18 cellular contexts compared by ENCODE assay signal in genomic region chr6:92380803-92381601, GRCh38.
"Had no signal": no experiment of that assay in that cellular context is flagged by ENCODE, and none has a peak within 500 bp of the region (broad histone marks: within the 10 kb centered on the region; RNA-seq: fewer than 3 reads in every experiment).

No MANE protein-coding gene starts in this region.

- DNase-seq: activated CD4-positive, alpha-beta memory T cell treated with anti-CD3 and anti-CD28 coated beads for 36 hours; activated CD4-positive, alpha-beta T cell treated with anti-CD3 and anti-CD28 coated beads for 36 hours; activated T-cell treated with anti-CD3 and anti-CD28 coated beads for 4 hours; cerebellar nuclear complex; effector CD4-positive, alpha-beta T cell; esophagus squamous epithelium; immature natural killer cell; kidney glomerular epithelial cell; left ventricle myocardium inferior; mammary epithelial cell; nephron progenitor cell; nucleus accumbens; retina; stimulated activated naive B cell treated with anti-CD40 and anti-IgM and Interleukin-4, amounts not matched to agents 10 μg/mL and 1 μg/mL and 100 μg/mL, for 72 hours; upper lobe of right lung had no signal

- H3K27ac ChIP-seq: esophagus squamous epithelium, left ventricle myocardium inferior, thoracic aorta, upper lobe of right lung had no signal

- H3K27me3 ChIP-seq: esophagus squamous epithelium, upper lobe of right lung had no signal

- H3K4me1 Mint-ChIP-seq: activated CD4-positive, alpha-beta T cell treated with anti-CD3 and anti-CD28 coated beads for 36 hours; immature natural killer cell; nephron progenitor cell; stimulated activated naive B cell treated with anti-CD40 and anti-IgM and Interleukin-4, amounts not matched to agents 10 μg/mL and 1 μg/mL and 100 μg/mL, for 72 hours; WTC11 had no signal

- H3K36me3 Mint-ChIP-seq: activated CD4-positive, alpha-beta memory T cell treated with anti-CD3 and anti-CD28 coated beads for 36 hours; activated naive CD8-positive, alpha-beta T cell; immature natural killer cell; stimulated activated naive B cell treated with anti-CD40 and anti-IgM and Interleukin-4, amounts not matched to agents 10 μg/mL and 1 μg/mL and 100 μg/mL, for 72 hours; WTC11 had no signal

- H3K36me3 ChIP-seq: esophagus squamous epithelium, left ventricle myocardium inferior, thoracic aorta, upper lobe of right lung had no signal

- H3K4me3 Mint-ChIP-seq: activated CD4-positive, alpha-beta memory T cell treated with anti-CD3 and anti-CD28 coated beads for 36 hours; activated CD4-positive, alpha-beta T cell treated with anti-CD3 and anti-CD28 coated beads for 36 hours; activated naive CD8-positive, alpha-beta T cell; immature natural killer cell; nephron progenitor cell; stimulated activated naive B cell treated with anti-CD40 and anti-IgM and Interleukin-4, amounts not matched to agents 10 μg/mL and 1 μg/mL and 100 μg/mL, for 72 hours; WTC11 had no signal

- H3K9me3 ChIP-seq: esophagus squamous epithelium, left ventricle myocardium inferior, thoracic aorta, upper lobe of right lung had no signal

- H3K4me3 ChIP-seq: esophagus squamous epithelium, left ventricle myocardium inferior, thoracic aorta, upper lobe of right lung had no signal

- ATAC-seq: activated CD4-positive, alpha-beta T cell treated with anti-CD3 and anti-CD28 coated beads for 36 hours; stimulated activated naive B cell treated with anti-CD40 and anti-IgM and Interleukin-4, amounts not matched to agents 10 μg/mL and 1 μg/mL and 100 μg/mL, for 72 hours; upper lobe of right lung; WTC11 had no signal

- H3K27ac Mint-ChIP-seq: activated CD4-positive, alpha-beta memory T cell treated with anti-CD3 and anti-CD28 coated beads for 36 hours; activated CD4-positive, alpha-beta T cell treated with anti-CD3 and anti-CD28 coated beads for 36 hours; activated naive CD8-positive, alpha-beta T cell; immature natural killer cell; nephron progenitor cell; stimulated activated naive B cell treated with anti-CD40 and anti-IgM and Interleukin-4, amounts not matched to agents 10 μg/mL and 1 μg/mL and 100 μg/mL, for 72 hours; WTC11 had no signal

- H3K27me3 Mint-ChIP-seq: activated CD4-positive, alpha-beta memory T cell treated with anti-CD3 and anti-CD28 coated beads for 36 hours; activated CD4-positive, alpha-beta T cell treated with anti-CD3 and anti-CD28 coated beads for 36 hours; activated naive CD8-positive, alpha-beta T cell; stimulated activated naive B cell treated with anti-CD40 and anti-IgM and Interleukin-4, amounts not matched to agents 10 μg/mL and 1 μg/mL and 100 μg/mL, for 72 hours had no signal

- H3K9me3 Mint-ChIP-seq: nephron progenitor cell; stimulated activated naive B cell treated with anti-CD40 and anti-IgM and Interleukin-4, amounts not matched to agents 10 μg/mL and 1 μg/mL and 100 μg/mL, for 72 hours; WTC11 had no signal

- H3K4me1 ChIP-seq: esophagus squamous epithelium, left ventricle myocardium inferior, upper lobe of right lung had no signal
